In the genomic region with DNA sequence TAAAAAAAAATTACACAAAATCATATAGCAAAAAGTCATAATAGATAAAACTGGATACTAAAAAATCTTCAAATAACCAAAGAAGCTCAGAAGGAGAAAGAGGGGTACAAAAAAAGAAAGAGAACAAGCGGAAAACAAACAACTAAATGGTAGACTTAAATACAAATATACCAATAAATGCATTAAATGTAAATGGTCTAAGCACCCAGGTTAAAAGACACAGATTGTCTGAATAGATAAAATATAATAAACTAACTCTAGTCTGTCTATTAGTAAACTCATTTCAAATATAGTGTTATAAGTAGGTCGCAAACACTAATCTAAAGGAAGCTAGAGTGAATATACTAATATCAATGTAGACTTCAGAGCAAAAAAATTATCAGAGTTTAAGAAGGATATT, we compare ENCODE assay signal across 33 cellular contexts.
A peak's percentile ranks its signal among the peaks of the same experiment; 100 is the strongest.
DNase-seq lines count a peak whose midpoint lies in the region; ATAC-seq, FAIRE-seq and TF ChIP-seq lines count a peak whose summit lies in the region.
"Had no signal": no experiment of that assay in that cellular context is flagged by ENCODE, and none has a peak within 500 bp of the region (broad histone marks: within the 10 kb centered on the region; RNA-seq: fewer than 3 reads in every experiment).

No MANE protein-coding gene starts in this region.

- peaks cover 0 to 2% of the 10 kb centered on the region in 2 donors for H3K36me3 Mint-ChIP-seq in activated T-cell treated with anti-CD3 and anti-CD28 coated beads, Interleukin-2, amount 50 U/mL, for 72 hours (ENCODE audit: insufficient read depth in 2 of 2)
- no peaks in the 10 kb centered on the region for H3K36me3 Mint-ChIP-seq in endodermal cell (ENCODE audit: low read depth)
- H3K36me3 Mint-ChIP-seq: CD14-positive monocyte; CD4-positive, alpha-beta memory T cell; CD4-positive, CD25-positive, alpha-beta regulatory T cell; CD8-positive, alpha-beta memory T cell; CD8-positive, alpha-beta T cell had no signal

- peaks cover 7% of the 10 kb centered on the region for H3K27me3 Mint-ChIP-seq in activated T-cell treated with anti-CD3 and anti-CD28 coated beads, Interleukin-2, amount 50 U/mL, for 72 hours (ENCODE audit: low read depth)
- H3K27me3 Mint-ChIP-seq in endodermal cell (ENCODE audit: insufficient read depth) = no peaks in the 10 kb centered on the region
- H3K27me3 Mint-ChIP-seq: B cell had no signal

- H3K27ac Mint-ChIP-seq in activated T-cell treated with anti-CD3 and anti-CD28 coated beads, Interleukin-2, amount 50 U/mL, for 72 hours = peak overlapping the region; percentile 54
- no peak overlapping the region for H3K27ac Mint-ChIP-seq in endodermal cell
- H3K27ac Mint-ChIP-seq: B cell; CD14-positive monocyte; CD4-positive, alpha-beta memory T cell; CD4-positive, alpha-beta T cell; CD4-positive, CD25-positive, alpha-beta regulatory T cell; CD8-positive, alpha-beta memory T cell; CD8-positive, alpha-beta T cell had no signal

- H3K9me1 ChIP-seq in K562 (ENCODE audit: control insufficient read depth, insufficient read depth, low read length) = no peaks in the 10 kb centered on the region

- H3K4me3 ChIP-seq in K562 (no peak overlapping the region), endodermal cell (ENCODE audit: low read length) (peak overlapping the region; percentile 16)
- H3K4me3 ChIP-seq: A549; BLaER1; BLaER1 treated with 17β-estradiol and CSF1 and Interleukin-3, amounts not matched to agents 10 nM and 100 nM had no signal

- no peaks in the 10 kb centered on the region for H4K20me1 ChIP-seq in K562 (replicated peaks; ENCODE audit: control insufficient read depth, insufficient read depth, low read length)
- H4K20me1 ChIP-seq: BLaER1; BLaER1 treated with 17β-estradiol and CSF1 and Interleukin-3, amounts not matched to agents 10 nM and 100 nM had no signal

- POLR2A ChIA-PET in K562 (lab: Yijun Ruan, JAX) = no interaction called here

- peaks cover 0 to 4% of the 10 kb centered on the region in 2 donors for H3K9me3 Mint-ChIP-seq in activated T-cell treated with anti-CD3 and anti-CD28 coated beads, Interleukin-2, amount 50 U/mL, for 72 hours
- H3K9me3 Mint-ChIP-seq in endodermal cell = peaks cover 8% of the 10 kb centered on the region
- H3K9me3 Mint-ChIP-seq: CD4-positive, alpha-beta T cell had no signal

- FAIRE-seq in K562 (lab: Jason Lieb, UNC) = no peak
- FAIRE-seq: A549 had no signal

- intact Hi-C loops in K562 (cut with micrococcal nuclease) = no loop called here

- no peak for TF ChIP-seq POLR2A in K562 (conservative IDR thresholded peaks at IDR 0.05)

- H3K4me1 Mint-ChIP-seq in activated T-cell treated with anti-CD3 and anti-CD28 coated beads, Interleukin-2, amount 50 U/mL, for 72 hours (ENCODE audit: low read depth) = no peaks in the 10 kb centered on the region
- no peaks in the 10 kb centered on the region for H3K4me1 Mint-ChIP-seq in endodermal cell
- H3K4me1 Mint-ChIP-seq: B cell; CD14-positive monocyte; CD4-positive, alpha-beta memory T cell; CD4-positive, CD25-positive, alpha-beta regulatory T cell; CD8-positive, alpha-beta memory T cell had no signal

- H3K27ac ChIP-seq in K562 (ENCODE audit: extremely low read depth, low read depth, low read length) (no peak overlapping the region), endodermal cell (ENCODE audit: low read depth, low read length) (no peak overlapping the region)
- H3K27ac ChIP-seq: 22Rv1; A549; BLaER1; BLaER1 treated with 17β-estradiol and CSF1 and Interleukin-3, amounts not matched to agents 10 nM and 100 nM; C4-2B had no signal

- no TSS peak for BruUV-seq in K562 (replicated peaks; lab: Mats Ljungman, UMichigan)

- H3K9me3 ChIP-seq in K562 (replicated peaks; ENCODE audit: control insufficient read depth, insufficient read depth, low read depth, low read length) = no peaks in the 10 kb centered on the region
- no peaks in the 10 kb centered on the region for H3K9me3 ChIP-seq in endodermal cell (ENCODE audit: control insufficient read depth, low read length)
- H3K9me3 ChIP-seq: A549, BE2C had no signal

- no peak for TF ChIP-seq EP300 in K562 (IDR thresholded peaks at IDR 0.05; ENCODE audit: low read length)

- H3K4me2 ChIP-seq in K562 (ENCODE audit: insufficient read depth, low read length) = no peak overlapping the region
- H3K4me2 ChIP-seq: A549; BLaER1; BLaER1 treated with 17β-estradiol and CSF1 and Interleukin-3, amounts not matched to agents 10 nM and 100 nM had no signal

- H2AFZ ChIP-seq in K562 (ENCODE audit: low read depth, low read length) = no peak overlapping the region

- no peak overlapping the region for H3K9ac ChIP-seq in K562 (ENCODE audit: insufficient read depth in 1 of 2, low read depth in 2 of 2, low read length in 2 of 2)
- no peak overlapping the region for H3K9ac ChIP-seq in endodermal cell (ENCODE audit: extremely low read depth, low read length, poor library complexity, severe bottlenecking)
- H3K9ac ChIP-seq: BLaER1; BLaER1 treated with 17β-estradiol and CSF1 and Interleukin-3, amounts not matched to agents 10 nM and 100 nM had no signal

- in situ Hi-C loops in K562 (cut with MboI) = no loop called here

- TF ChIP-seq RAD21 in K562 (CRISPR knock-in tag; conservative IDR thresholded peaks at IDR 0.05 in 1 of 2, IDR thresholded peaks at IDR 0.05 in 1 of 2) = no peak

- no peaks in the 10 kb centered on the region for H3K79me2 ChIP-seq in K562 (ENCODE audit: control insufficient read depth, insufficient read depth, low read length)

- H3K4me1 ChIP-seq in K562 (replicated peaks in 1 of 2; ENCODE audit: control insufficient read depth in 2 of 2, insufficient read depth in 2 of 2, low read length in 2 of 2) (no peaks in the 10 kb centered on the region; a peak in 2 of 5 replicates), endodermal cell (ENCODE audit: control insufficient read depth, insufficient read depth, low read length) (no peaks in the 10 kb centered on the region)
- H3K4me1 ChIP-seq: A549, BE2C, BLaER1, Caco-2 had no signal

- DNase-seq in activated T-cell treated with anti-CD3 and anti-CD28 coated beads, Interleukin-2, amount 50 U/mL, for 72 hours = no peak
- no peak for DNase-seq in activated T-cell treated with anti-CD3 and anti-CD28 coated beads, Interleukin-2, amount 50 U/mL, for 48 hours
- no peak for DNase-seq in K562 (ENCODE audit: extremely low read depth in 1 of 4, low spot score in 3 of 4)
- no peak for DNase-seq in endodermal cell
- DNase-seq in anterior cingulate cortex (lab: John Stamatoyannopoulos, UW) = no peak
- no peak for DNase-seq in stimulated activated CD4-positive, alpha-beta T cell treated with anti-CD3 and anti-CD28 coated beads, Interleukin-12 subunit alpha, Interleukin-12 subunit beta, amount 100 ng/mL, for 4 hours
- DNase-seq: 8988T; ACHN; AML-193; BE2C; C1 segment of cervical spinal cord; Caco-2; Calu3; CD4-positive, alpha-beta memory T cell; CD4-positive, alpha-beta T cell; CD4-positive, CD25-positive, alpha-beta regulatory T cell; CD8-positive, alpha-beta memory T cell; CD8-positive, alpha-beta T cell; COR-L47; DMS 273 treated with DMSO at 0.1 percent for 48 hours; DMS153; DMS53; DMS79; DMS79 treated with DMSO at 0.1 percent for 48 hours; DND-41; EL had no signal

- H3K36me3 ChIP-seq in K562 (ENCODE audit: control insufficient read depth, insufficient read depth, low read length) = no peaks in the 10 kb centered on the region
- H3K36me3 ChIP-seq in endodermal cell (ENCODE audit: control insufficient read depth, insufficient read depth, low read length) = no peaks in the 10 kb centered on the region
- H3K36me3 ChIP-seq: BE2C; BLaER1; BLaER1 treated with 17β-estradiol and CSF1 and Interleukin-3, amounts not matched to agents 10 nM and 100 nM had no signal

- TF ChIP-seq CTCF in K562 (IDR thresholded peaks at IDR 0.05 in 2 of 3, conservative IDR thresholded peaks at IDR 0.05 in 1 of 3; ENCODE audit: insufficient read depth in 2 of 3, low read depth in 1 of 3, low read length in 3 of 3) (no peak), endodermal cell (conservative IDR thresholded peaks at IDR 0.05) (no peak)

- no peak overlapping the region for H3K4me3 Mint-ChIP-seq in activated T-cell treated with anti-CD3 and anti-CD28 coated beads, Interleukin-2, amount 50 U/mL, for 72 hours
- H3K4me3 Mint-ChIP-seq in endodermal cell = no peak overlapping the region
- H3K4me3 Mint-ChIP-seq: B cell; CD14-positive monocyte; CD4-positive, alpha-beta memory T cell; CD4-positive, alpha-beta T cell; CD4-positive, CD25-positive, alpha-beta regulatory T cell; CD8-positive, alpha-beta memory T cell; CD8-positive, alpha-beta T cell had no signal

- CTCF ChIA-PET in K562 (lab: Yijun Ruan, JAX; ENCODE audit: low intra/inter-chr PET ratio) = no interaction called here

- no peaks in the 10 kb centered on the region for H3K27me3 ChIP-seq in K562 (ENCODE audit: control insufficient read depth in 2 of 2, insufficient read depth in 2 of 2, low read length in 2 of 2)
- no peaks in the 10 kb centered on the region for H3K27me3 ChIP-seq in endodermal cell (ENCODE audit: control insufficient read depth, insufficient read depth, low read length, poor library complexity, severe bottlenecking)
- H3K27me3 ChIP-seq: BE2C; BLaER1; BLaER1 treated with 17β-estradiol and CSF1 and Interleukin-3, amounts not matched to agents 10 nM and 100 nM had no signal

- no peak for ATAC-seq in activated T-cell treated with anti-CD3 and anti-CD28 coated beads, Interleukin-2, amount 50 U/mL, for 72 hours (replicated peaks in 1 of 2)
- no peak for ATAC-seq in K562
- ATAC-seq: A549; CD8-positive, alpha-beta T cell had no signal

- 40% methylated on average over 2 of the region's 2 CpGs for WGBS in K562 (ENCODE audit: insufficient coverage, low coverage, missing lambda C conversion rate)
- no CpG with 5 or more reads among the region's 2 CpGs for WGBS in endodermal cell (ENCODE audit: insufficient coverage in 1 of 2, insufficient read length in 1 of 2), 2 experiments

TF ChIP-seq in K562, 482 proteins besides CTCF, POLR2A, EP300 and RAD21:
- no peak for TF ChIP-seq ZNF644 (tag; IDR thresholded peaks at IDR 0.05; ENCODE audit: low read depth)
- peak; percentile 93 for TF ChIP-seq ZNF507 (tag; conservative IDR thresholded peaks at IDR 0.05)
- TF ChIP-seq, protein P1, sequence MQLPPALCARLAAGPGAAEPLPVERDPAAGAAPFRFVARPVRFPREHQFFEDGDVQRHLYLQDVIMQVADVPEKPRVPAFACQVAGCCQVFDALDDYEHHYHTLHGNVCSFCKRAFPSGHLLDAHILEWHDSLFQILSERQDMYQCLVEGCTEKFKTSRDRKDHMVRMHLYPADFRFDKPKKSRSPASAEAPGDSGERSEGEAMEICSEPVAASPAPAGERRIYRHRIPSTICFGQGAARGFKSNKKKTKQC (CRISPR knock-in tag; IDR thresholded peaks at IDR 0.05) = no peak
- no peak for TF ChIP-seq ZNF77 (CRISPR knock-in tag; IDR thresholded peaks at IDR 0.05)
